ENCODE assay signal across 14 cellular contexts in the genomic region with DNA sequence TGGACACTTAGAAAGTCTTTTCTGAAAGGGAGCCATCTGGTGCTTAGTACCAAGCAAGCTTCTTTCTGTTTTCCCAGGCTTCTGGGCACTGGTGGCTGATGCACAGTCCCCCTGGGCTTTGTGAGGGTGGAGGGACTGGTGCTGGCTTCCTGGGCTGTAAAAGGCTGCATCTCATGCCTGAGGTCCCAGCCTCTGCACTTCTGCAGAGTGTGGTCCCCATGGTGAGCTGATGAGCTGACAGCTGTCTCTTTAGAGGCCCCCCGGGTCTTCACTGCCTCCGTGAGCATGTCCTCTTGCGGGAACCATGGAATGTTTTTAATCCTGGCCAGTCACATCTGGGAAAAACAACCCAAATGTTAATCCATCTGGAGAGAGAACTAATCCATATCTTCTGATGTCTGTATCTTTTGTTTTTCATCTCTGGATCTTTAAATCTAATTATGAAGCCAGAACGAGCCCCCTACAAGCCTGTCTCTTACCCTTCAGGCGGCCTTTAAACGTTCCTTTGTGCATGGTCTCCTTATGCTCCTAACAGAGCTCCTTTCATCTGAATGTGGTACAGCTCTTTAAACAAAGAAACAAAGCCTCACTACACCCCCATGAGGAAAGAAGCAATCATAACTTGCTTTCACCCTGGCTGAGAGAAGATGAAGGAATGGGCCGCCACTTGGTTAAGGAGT. TPM values are rescaled to one million over a fixed set of nuclear protein-coding genes. Genes with fewer than 3 reads are reported as not detected.
DNase-seq lines count a peak whose midpoint lies in the region; ATAC-seq and TF ChIP-seq lines count a peak whose summit lies in the region.
"Had no signal": no experiment of that assay in that cellular context is flagged by ENCODE, and none has a peak within 500 bp of the region (broad histone marks: within the 10 kb centered on the region; RNA-seq: fewer than 3 reads in every experiment).

No MANE protein-coding gene starts in this region.

- H3K9me2 ChIP-seq in Karpas-422 (replicated peaks; ENCODE audit: insufficient read depth, low read length), result no peaks in the 10 kb centered on the region

- no peak for TF ChIP-seq CTCF in gastroesophageal sphincter (IDR thresholded peaks at IDR 0.05)

- TF ChIP-seq POLR2A in gastroesophageal sphincter (IDR thresholded peaks at IDR 0.05), result no peak

- no peak overlapping the region for H3K4me2 ChIP-seq in Karpas-422 (ENCODE audit: low read depth, low read length, poor library complexity, severe bottlenecking)
- H3K4me2 ChIP-seq: PC-9 had no signal

- no peaks in the 10 kb centered on the region for H3K36me3 ChIP-seq in gastroesophageal sphincter
- H3K36me3 ChIP-seq in Karpas-422 (ENCODE audit: insufficient read depth, low read length), result no peaks in the 10 kb centered on the region
- H3K36me3 ChIP-seq: HAP-1 had no signal

- peaks cover 13% of the 10 kb centered on the region for H3K27me3 ChIP-seq in gastroesophageal sphincter
- H3K27me3 ChIP-seq in Karpas-422 (ENCODE audit: low read length), result no peaks in the 10 kb centered on the region

- no peaks in the 10 kb centered on the region for H4K20me1 ChIP-seq in Karpas-422 (ENCODE audit: insufficient read depth, low read depth, low read length)

- no peak for ATAC-seq in HG03442 (IDR thresholded peaks at IDR 0.05; ENCODE audit: unreplicated experiment)
- ATAC-seq in gastroesophageal sphincter, result no peak
- ATAC-seq: T-helper 17 cell had no signal

- H3K9ac ChIP-seq in Karpas-422 (ENCODE audit: low read length), result no peak overlapping the region

- whole genome bisulfite sequencing in gastroesophageal sphincter (ENCODE audit: low coverage in 1 of 2), 2 donors, result 50 to 53% methylated on average over 2 to 6 of the region's 7 CpGs

- H2AFZ ChIP-seq in Karpas-422 (ENCODE audit: low read length), result no peak overlapping the region
- H2AFZ ChIP-seq: PC-9 had no signal

- DNase-seq in Ammon's horn (ENCODE audit: low spot score) (peak; percentile 70), NAMALWA (ENCODE audit: low spot score) (peak; percentile 3), SW480 (ENCODE audit: low spot score) (peak; percentile 26), left kidney (ENCODE audit: low read depth, low spot score) (peak; percentile 42), T-helper 2 cell (no peak), Karpas-422 (no peak)
- DNase-seq: activated CD4-positive, alpha-beta memory T cell treated with anti-CD3 and anti-CD28 coated beads, Interleukin-2, amount 10 ng/mL, durations not matched to agents 7 days and 5 days; activated naive CD4-positive, alpha-beta T cell treated with anti-CD3 and anti-CD28 coated beads for 36 hours; PC-9; T-helper 17 cell had no signal

- no peak overlapping the region for H3K27ac ChIP-seq in gastroesophageal sphincter
- no peak overlapping the region for H3K27ac ChIP-seq in Karpas-422 (ENCODE audit: low read length)
- H3K27ac ChIP-seq: PC-9 had no signal

- H3K4me3 ChIP-seq in gastroesophageal sphincter (no peak overlapping the region), Karpas-422 (ENCODE audit: low read length) (no peak overlapping the region)
- H3K4me3 ChIP-seq: HAP-1, PC-9 had no signal

- H3K4me1 ChIP-seq in gastroesophageal sphincter (no peaks in the 10 kb centered on the region), Karpas-422 (ENCODE audit: low read length) (peaks cover 5% of the 10 kb centered on the region; the same call in 1 of the 2 replicates)
- H3K4me1 ChIP-seq: HAP-1 had no signal

- no peaks in the 10 kb centered on the region for H3K79me2 ChIP-seq in Karpas-422 (ENCODE audit: low read length)

- H3K9me3 ChIP-seq in gastroesophageal sphincter, result no peaks in the 10 kb centered on the region
- no peaks in the 10 kb centered on the region for H3K9me3 ChIP-seq in Karpas-422 (ENCODE audit: low read length)
- H3K9me3 ChIP-seq: HAP-1 had no signal

- no peak for TF ChIP-seq EP300 in gastroesophageal sphincter (IDR thresholded peaks at IDR 0.05)

RNA-seq across cellular contexts. Expression of a gene that starts 40.4 kb away (rescaled TPM):
- total RNA-seq in gastroesophageal sphincter, result under 1 TPM in 2 of 4 donors, not detected in 2; 0.13 to 0.82 TPM
- total RNA-seq in Karpas-422 (2014; rRNA removed; shearing (Covaris generic); ENCODE audit: low replicate concordance), result not detected in 2 replicates
- total RNA-seq: activated CD4-positive, alpha-beta memory T cell treated with anti-CD3 and anti-CD28 coated beads, Interleukin-2, amount 10 ng/mL, durations not matched to agents 7 days and 5 days; activated naive CD4-positive, alpha-beta T cell treated with anti-CD3 and anti-CD28 coated beads for 36 hours; mesothelial cell of epicardium; PC-9; T-helper 17 cell had no signal

Comparison
In these comparisons a context has a peak if more than half of its experiments do, and no peak if none do; other contexts are left out.
1. DNase-seq: peak in Ammon's horn (single experiment), NAMALWA (single experiment), SW480 (single experiment) and left kidney (single experiment); none in T-helper 2 cell (0 of 5) and Karpas-422 (single experiment).